21 cellular contexts compared by ENCODE assay signal in genomic region chr4:21835712-21836111, GRCh38.
A peak's percentile ranks its signal among the peaks of the same experiment; 100 is the strongest.
DNase-seq lines count a peak whose midpoint lies in the region; ATAC-seq and TF ChIP-seq lines count a peak whose summit lies in the region.
"Had no signal": no experiment of that assay in that cellular context is flagged by ENCODE, and none has a peak within 500 bp of the region (broad histone marks: within the 10 kb centered on the region; RNA-seq: fewer than 3 reads in every experiment).

No MANE protein-coding gene starts in this region.

- H3K27ac ChIP-seq in PC-3 (ENCODE audit: low read length) = no peak overlapping the region
- no peak overlapping the region for H3K27ac ChIP-seq in upper lobe of left lung
- H3K27ac ChIP-seq: A549; BLaER1 treated with 17β-estradiol and CSF1 and Interleukin-3, amounts not matched to agents 10 nM and 100 nM had no signal

- H3K27me3 ChIP-seq in PC-3 (ENCODE audit: low read length) = no peaks in the 10 kb centered on the region
- H3K27me3 ChIP-seq in upper lobe of left lung = no peaks in the 10 kb centered on the region
- H3K27me3 ChIP-seq: BLaER1 treated with 17β-estradiol and CSF1 and Interleukin-3, amounts not matched to agents 10 nM and 100 nM had no signal

- TF ChIP-seq EP300 in upper lobe of left lung (IDR thresholded peaks at IDR 0.05) = no peak

- H3K4me3 ChIP-seq in PC-3 (ENCODE audit: low read length) (no peak overlapping the region), upper lobe of left lung (no peak overlapping the region)
- H3K4me3 ChIP-seq: A549; BLaER1 treated with 17β-estradiol and CSF1 and Interleukin-3, amounts not matched to agents 10 nM and 100 nM; GM23338; HAP-1 had no signal

- H3K36me3 ChIP-seq in PC-3 (ENCODE audit: low read depth, low read length) (no peaks in the 10 kb centered on the region), upper lobe of left lung (no peaks in the 10 kb centered on the region)
- H3K36me3 ChIP-seq: BE2C; BLaER1 treated with 17β-estradiol and CSF1 and Interleukin-3, amounts not matched to agents 10 nM and 100 nM; HAP-1 had no signal

- POLR2A ChIA-PET in PC-3 (lab: Charles Lee; ENCODE audit: unreplicated experiment) = no interaction called here

- peaks cover 19% of the 10 kb centered on the region for H3K4me1 Mint-ChIP-seq in osteocyte (ENCODE audit: unreplicated experiment)
- H3K4me1 Mint-ChIP-seq: CD14-positive monocyte; CD8-positive, alpha-beta memory T cell; GM23338 had no signal

- H3K9me3 ChIP-seq in PC-3 (ENCODE audit: low read length) (no peaks in the 10 kb centered on the region), upper lobe of left lung (no peaks in the 10 kb centered on the region)
- H3K9me3 ChIP-seq: A549; BE2C; BLaER1 treated with 17β-estradiol and CSF1 and Interleukin-3, amounts not matched to agents 10 nM and 100 nM; HAP-1 had no signal

- no peaks in the 10 kb centered on the region for H4K20me1 ChIP-seq in PC-3 (ENCODE audit: low read length)
- H4K20me1 ChIP-seq: BLaER1 treated with 17β-estradiol and CSF1 and Interleukin-3, amounts not matched to agents 10 nM and 100 nM had no signal

- H3K79me2 ChIP-seq in PC-3 (ENCODE audit: low read length) = no peaks in the 10 kb centered on the region

- TF ChIP-seq POLR2A in upper lobe of left lung (IDR thresholded peaks at IDR 0.05) = no peak

- H2AFZ ChIP-seq in PC-3 (ENCODE audit: low read length) = no peak overlapping the region
- H2AFZ ChIP-seq: GM23338 had no signal

- BruUV-seq in PC-3 (replicated peaks; lab: Mats Ljungman, UMichigan) = no TSS peak

- intact Hi-C loops in PC-3 (cut with micrococcal nuclease) = no loop called here

- DNase-seq in ELR (ENCODE audit: low read depth) = peak; percentile 42
- DNase-seq in PC-3 = peak; percentile 16
- DNase-seq in dermis blood vessel endothelial cell = peak; percentile 6
- DNase-seq in osteocyte (ENCODE audit: extremely low spot score, unreplicated experiment) = no peak
- no peak for DNase-seq in NCI-H510A (lab: John Stamatoyannopoulos, UW)
- DNase-seq in activated CD4-positive, alpha-beta T cell treated with anti-CD3 and anti-CD28 coated beads, Interleukin-2, amount 50 U/mL, for 48 hours = no peak
- no peak for DNase-seq in upper lobe of left lung
- DNase-seq: 8988T; ACHN; AML-193; BE2C; CD4-positive, alpha-beta T cell; CD8-positive, alpha-beta memory T cell; DMS53; DMS79 treated with DMSO at 0.1 percent for 48 hours had no signal

- ATAC-seq in PC-3 (peak; percentile 57), GM19395 (IDR thresholded peaks at IDR 0.05; ENCODE audit: unreplicated experiment) (no peak), upper lobe of left lung (ENCODE audit: low FRiP score in 2 of 2) (no peak)
- ATAC-seq: A549, GM23338 had no signal

- H3K27ac Mint-ChIP-seq in osteocyte (ENCODE audit: unreplicated experiment) = peak overlapping the region; percentile 67
- H3K27ac Mint-ChIP-seq: CD14-positive monocyte; CD4-positive, alpha-beta T cell; CD8-positive, alpha-beta memory T cell; GM23338 had no signal

- H3K4me3 Mint-ChIP-seq in osteocyte (ENCODE audit: unreplicated experiment) = no peak overlapping the region
- H3K4me3 Mint-ChIP-seq: CD14-positive monocyte; CD4-positive, alpha-beta T cell; CD8-positive, alpha-beta memory T cell; GM23338 had no signal

- no peak overlapping the region for H3K9ac ChIP-seq in PC-3 (ENCODE audit: low read length)
- H3K9ac ChIP-seq: BLaER1 treated with 17β-estradiol and CSF1 and Interleukin-3, amounts not matched to agents 10 nM and 100 nM had no signal

- H3K9me3 Mint-ChIP-seq in osteocyte (ENCODE audit: unreplicated experiment) = peaks cover 15% of the 10 kb centered on the region
- H3K9me3 Mint-ChIP-seq: GM23338 had no signal

- H3K4me1 ChIP-seq in PC-3 (ENCODE audit: insufficient read depth, low read length) (0 out of 2 replicates have a peak, but pooled peaks cover 5% of the 10 kb centered on the region), upper lobe of left lung (no peaks in the 10 kb centered on the region)
- H3K4me1 ChIP-seq: A549; BE2C; BLaER1 treated with 17β-estradiol and CSF1 and Interleukin-3, amounts not matched to agents 10 nM and 100 nM; HAP-1 had no signal

- H3K27me3 Mint-ChIP-seq in osteocyte (ENCODE audit: unreplicated experiment) = no peaks in the 10 kb centered on the region
- H3K27me3 Mint-ChIP-seq: CD4-positive, alpha-beta T cell; CD8-positive, alpha-beta memory T cell had no signal

- CTCF ChIA-PET in PC-3 (lab: Charles Lee) = interaction anchor here (0.7 kb wide), 1 partner anchor 17 kb away, joined by 3 read pairs; no protein-coding TSS in a partner anchor

- no peak overlapping the region for H3K4me2 ChIP-seq in PC-3 (ENCODE audit: low read length)
- H3K4me2 ChIP-seq: A549; BLaER1 treated with 17β-estradiol and CSF1 and Interleukin-3, amounts not matched to agents 10 nM and 100 nM; GM23338 had no signal

- no peaks in the 10 kb centered on the region for H3K9me2 ChIP-seq in PC-3 (replicated peaks; ENCODE audit: low read length)

- no peaks in the 10 kb centered on the region for H3F3A ChIP-seq in PC-3 (ENCODE audit: low read length, unreplicated experiment)

- peaks cover 12% of the 10 kb centered on the region for H3K36me3 Mint-ChIP-seq in osteocyte (ENCODE audit: unreplicated experiment)
- H3K36me3 Mint-ChIP-seq: CD14-positive monocyte had no signal

- TF ChIP-seq CTCF in PC-3 (conservative IDR thresholded peaks at IDR 0.05; ENCODE audit: low read depth, low read length) (no peak), osteocyte (IDR thresholded peaks at IDR 0.05) (no peak), upper lobe of left lung (IDR thresholded peaks at IDR 0.05) (no peak)

Comparison
In these comparisons a context has a peak if more than half of its experiments do, and no peak if none do; other contexts are left out.
1. DNase-seq: peak in ELR (single experiment), PC-3 (single experiment) and dermis blood vessel endothelial cell (single experiment); none in osteocyte (single experiment), NCI-H510A (single experiment), activated CD4-positive, alpha-beta T cell treated with anti-CD3 and anti-CD28 coated beads, Interleukin-2, amount 50 U/mL, for 48 hours (0 of 2) and upper lobe of left lung (0 of 2).